Comparison of ENCODE assay signal across 1 cellular context in the genomic region with DNA sequence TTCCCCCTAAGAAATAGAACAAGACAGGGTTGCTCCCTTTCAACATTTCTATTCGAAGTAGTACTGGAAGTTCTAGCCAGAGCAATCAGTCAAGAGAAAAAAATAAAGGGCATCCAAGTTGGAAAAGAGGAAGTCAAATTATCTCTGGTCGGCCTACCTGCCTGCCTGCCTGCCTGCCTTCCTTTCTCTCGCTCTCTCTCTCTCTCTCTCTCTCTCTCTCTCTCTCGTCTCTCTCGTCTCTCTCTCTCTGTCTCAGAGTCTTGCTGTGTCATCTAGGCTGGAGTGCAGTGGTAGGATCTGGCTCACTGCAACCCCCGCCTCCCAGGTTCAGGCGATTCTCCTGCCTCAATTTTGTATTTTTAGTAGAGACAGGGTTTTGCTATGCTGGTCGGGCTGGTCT.
TF ChIP-seq lines count a peak whose summit lies in the region.

No MANE protein-coding gene starts in this region.

TF ChIP-seq in HEK293, 187 proteins besides CTCF, POLR2A, EP300 and RAD21 (continued from another document):
- TF ChIP-seq ZNF596 (tag by site-specific recombination; IDR thresholded peaks at IDR 0.05) (peak; percentile 89), ZNF266 (tag by site-specific recombination; IDR thresholded peaks at IDR 0.05; ENCODE audit: low read depth) (no peak), ZNF658 (tag by site-specific recombination; IDR thresholded peaks at IDR 0.05) (no peak)
